In the genomic region with DNA sequence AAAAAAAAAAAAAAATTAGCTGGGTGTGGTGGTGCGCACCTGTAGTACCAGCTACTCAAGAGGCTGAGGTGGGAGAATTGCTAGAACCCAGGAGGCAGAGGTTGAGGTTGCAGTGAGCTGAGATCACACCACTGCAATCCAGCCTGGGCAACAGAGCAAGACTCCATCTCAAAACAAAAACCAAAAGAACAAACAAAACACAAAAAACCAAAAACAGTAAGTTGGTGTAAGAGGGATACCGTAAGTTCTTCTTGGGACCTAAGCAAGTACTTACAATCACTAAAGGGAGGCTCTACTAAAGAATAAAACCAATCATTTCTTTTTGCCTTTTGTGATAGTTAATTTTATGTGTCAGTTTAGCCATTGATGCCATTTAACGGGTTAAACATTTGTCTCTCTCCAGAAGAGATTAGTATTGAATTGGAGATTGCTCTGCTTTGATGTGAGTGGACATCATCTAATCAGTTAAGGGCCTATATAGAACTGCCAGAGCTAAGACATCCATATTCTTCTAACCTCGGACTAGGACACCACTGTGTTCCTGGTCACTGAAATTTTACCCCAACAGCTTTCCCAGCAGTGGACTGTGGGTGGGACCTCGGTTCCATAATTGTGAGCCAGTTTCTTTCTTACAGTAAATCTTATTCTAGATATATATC, we compare ENCODE assay signal across 1 cellular context.
TF ChIP-seq lines count a peak whose summit lies in the region.

No MANE protein-coding gene starts in this region.

TF ChIP-seq in A549, 52 proteins besides CTCF, POLR2A, EP300 and RAD21 (continued from another document):
- TF ChIP-seq REST (IDR thresholded peaks at IDR 0.05) (no peak), FOXS1 (CRISPR knock-in tag; IDR thresholded peaks at IDR 0.05) (no peak), BCL3 (IDR thresholded peaks at IDR 0.05) (no peak), NR3C1 (IDR thresholded peaks at IDR 0.05) (no peak)
